12 cellular contexts compared by ENCODE assay signal in the genomic region with DNA sequence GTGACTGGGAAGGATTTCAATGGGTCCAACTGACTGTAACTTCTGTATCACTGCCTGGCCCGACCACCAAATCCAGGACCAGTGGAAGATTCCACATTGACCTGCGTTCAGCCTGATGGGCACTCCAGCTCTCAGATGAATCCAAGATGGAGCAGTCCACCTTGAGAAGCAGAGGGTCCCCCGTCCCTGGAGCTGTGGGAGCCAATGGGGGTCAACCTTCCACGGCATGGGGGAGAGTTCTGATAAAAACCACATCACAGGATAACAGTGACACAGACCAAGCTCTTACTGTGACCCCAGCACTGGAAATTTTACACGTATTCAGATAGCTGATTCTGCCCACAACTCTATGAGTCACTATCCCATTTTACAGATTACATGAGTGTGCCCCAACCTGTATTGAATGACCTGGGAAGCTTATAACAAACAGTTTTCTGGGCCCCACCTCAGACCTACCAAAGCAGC. TPM values are rescaled to one million over a fixed set of nuclear protein-coding genes. Genes with fewer than 3 reads are reported as not detected.
A peak's percentile ranks its signal among the peaks of the same experiment; 100 is the strongest.
DNase-seq lines count a peak whose midpoint lies in the region; ATAC-seq and TF ChIP-seq lines count a peak whose summit lies in the region.
"Had no signal": no experiment of that assay in that cellular context is flagged by ENCODE, and none has a peak within 500 bp of the region (broad histone marks: within the 10 kb centered on the region; RNA-seq: fewer than 3 reads in every experiment).

No MANE protein-coding gene starts in this region.

- no peaks in the 10 kb centered on the region for H3K36me3 Mint-ChIP-seq in activated naive CD8-positive, alpha-beta T cell treated with anti-CD3 and anti-CD28 coated beads for 36 hours
- H3K36me3 Mint-ChIP-seq: naive B cell had no signal

- TF ChIP-seq CTCF in SK-N-SH (IDR thresholded peaks at IDR 0.05): no peak

- POLR2A ChIA-PET in SK-N-SH (lab: Yijun Ruan, JAX): interaction anchor here (1.0 kb wide), 1 partner anchor 9 kb away, joined by 4 read pairs; no protein-coding TSS in a partner anchor

- H3K79me2 ChIP-seq in SK-N-SH (ENCODE audit: insufficient read depth): peaks cover 59% of the 10 kb centered on the region

- DNase-seq in SK-N-SH (no peak), iris pigment epithelial cell (ENCODE audit: low read depth) (peak; percentile 64), AG08395 (ENCODE audit: low spot score) (no peak), occipital lobe (lab: John Stamatoyannopoulos, UW) (no peak)
- DNase-seq in activated naive CD8-positive, alpha-beta T cell treated with anti-CD3 and anti-CD28 coated beads for 36 hours: peak; percentile 55
- DNase-seq: 8988T, naive B cell, NCI-H446, SW 1271 had no signal

- no peaks in the 10 kb centered on the region for H3K9me3 Mint-ChIP-seq in activated naive CD8-positive, alpha-beta T cell treated with anti-CD3 and anti-CD28 coated beads for 36 hours
- H3K9me3 Mint-ChIP-seq: naive B cell had no signal

- H3K4me3 Mint-ChIP-seq in activated naive CD8-positive, alpha-beta T cell treated with anti-CD3 and anti-CD28 coated beads for 36 hours: peak overlapping the region; percentile 11
- H3K4me3 Mint-ChIP-seq: naive B cell had no signal

- no peaks in the 10 kb centered on the region for H3K9me2 ChIP-seq in SK-N-SH

- H3K9ac ChIP-seq in SK-N-SH (no peak overlapping the region), subcutaneous abdominal adipose tissue (ENCODE audit: low read length in 5 of 5) (peak overlapping the region in 3 of 5 donors; percentile 48 to 80 (median 54))

- H3K27ac ChIP-seq in SK-N-SH (ENCODE audit: low read depth in 2 of 2, low read length in 1 of 2): peak overlapping the region in 1 of 2 experiments; percentile 86; a peak in 3 of 4 replicates
- H3K27ac ChIP-seq in subcutaneous abdominal adipose tissue (ENCODE audit: low read depth, low read length): peak overlapping the region; percentile 99

- no peak overlapping the region for H2AFZ ChIP-seq in SK-N-SH (ENCODE audit: low read depth)

- no peak overlapping the region for H3K4me3 ChIP-seq in SK-N-SH (ENCODE audit: low read depth in 2 of 2, low read length in 1 of 2)
- H3K4me3 ChIP-seq in subcutaneous abdominal adipose tissue (ENCODE audit: low read depth in 1 of 5, low read length in 5 of 5): peak overlapping the region in 1 of 5 donors; percentile 13

- no peak for TF ChIP-seq EP300 in SK-N-SH (IDR thresholded peaks at IDR 0.05; ENCODE audit: borderline replicate concordance in 1 of 2, low read depth in 1 of 2, low read length in 1 of 2)

- TF ChIP-seq RAD21 in SK-N-SH (IDR thresholded peaks at IDR 0.05; ENCODE audit: low read length): no peak

- H3K36me3 ChIP-seq in SK-N-SH (replicated peaks in 1 of 2; ENCODE audit: control insufficient read depth in 1 of 2, insufficient read depth in 2 of 2, low read length in 1 of 2) (peaks cover 16% of the 10 kb centered on the region in 2 experiments), subcutaneous abdominal adipose tissue (ENCODE audit: control insufficient read depth in 5 of 5, insufficient read depth in 5 of 5, low read length in 5 of 5) (peaks cover 0 to 67% (median 50%) of the 10 kb centered on the region in 5 donors)

- H3K4me1 ChIP-seq in SK-N-SH (ENCODE audit: control insufficient read depth in 1 of 2, insufficient read depth in 2 of 2, low read depth in 1 of 2, low read length in 1 of 2) (peaks cover 16 to 52% of the 10 kb centered on the region in 2 experiments; a peak in 3 of 4 replicates), subcutaneous abdominal adipose tissue (ENCODE audit: control insufficient read depth in 5 of 5, insufficient read depth in 5 of 5, low read length in 5 of 5) (peaks cover 37 to 88% (median 82%) of the 10 kb centered on the region in 5 donors)

- peaks cover 16% of the 10 kb centered on the region for H3K4me1 Mint-ChIP-seq in activated naive CD8-positive, alpha-beta T cell treated with anti-CD3 and anti-CD28 coated beads for 36 hours
- H3K4me1 Mint-ChIP-seq: naive B cell had no signal

- no peaks in the 10 kb centered on the region for H3K27me3 Mint-ChIP-seq in activated naive CD8-positive, alpha-beta T cell treated with anti-CD3 and anti-CD28 coated beads for 36 hours

- 73% methylated on average over 5 of the region's 5 CpGs for WGBS in SK-N-SH (ENCODE audit: low lambda C conversion rate)

- no peaks in the 10 kb centered on the region for H3K27me3 ChIP-seq in SK-N-SH (ENCODE audit: insufficient read depth)
- no peaks in the 10 kb centered on the region for H3K27me3 ChIP-seq in subcutaneous abdominal adipose tissue (ENCODE audit: control insufficient read depth in 5 of 5, insufficient read depth in 4 of 5, low read length in 5 of 5)

- H3F3A ChIP-seq in SK-N-SH (replicated peaks; ENCODE audit: insufficient read depth): peaks cover 8% of the 10 kb centered on the region

- CTCF ChIA-PET in SK-N-SH (lab: Yijun Ruan, JAX): interaction anchor here (1.9 to 2.2 kb wide), 2 partner anchors 34 kb away, joined by 4 to 7 read pairs; no protein-coding TSS in a partner anchor

- H3K4me2 ChIP-seq in SK-N-SH: peak overlapping the region; percentile 66

- peak overlapping the region; percentile 87 for H3K27ac Mint-ChIP-seq in activated naive CD8-positive, alpha-beta T cell treated with anti-CD3 and anti-CD28 coated beads for 36 hours

- ATAC-seq in SK-N-SH treated with all-trans-retinoic acid at 6 μM for 48 hours (no peak), GM18498 (IDR thresholded peaks at IDR 0.05; ENCODE audit: unreplicated experiment) (no peak)

- H4K20me1 ChIP-seq in SK-N-SH (ENCODE audit: insufficient read depth): peaks cover 19% of the 10 kb centered on the region; the same call in 1 of the 2 replicates

- H3K9me3 ChIP-seq in SK-N-SH (no peaks in the 10 kb centered on the region), subcutaneous abdominal adipose tissue (ENCODE audit: control insufficient read depth in 5 of 5, low read length in 5 of 5) (no peaks in the 10 kb centered on the region)

TF ChIP-seq in SK-N-SH, 30 proteins besides CTCF, POLR2A, EP300 and RAD21 (continues in another document):
- TF ChIP-seq, protein P1, sequence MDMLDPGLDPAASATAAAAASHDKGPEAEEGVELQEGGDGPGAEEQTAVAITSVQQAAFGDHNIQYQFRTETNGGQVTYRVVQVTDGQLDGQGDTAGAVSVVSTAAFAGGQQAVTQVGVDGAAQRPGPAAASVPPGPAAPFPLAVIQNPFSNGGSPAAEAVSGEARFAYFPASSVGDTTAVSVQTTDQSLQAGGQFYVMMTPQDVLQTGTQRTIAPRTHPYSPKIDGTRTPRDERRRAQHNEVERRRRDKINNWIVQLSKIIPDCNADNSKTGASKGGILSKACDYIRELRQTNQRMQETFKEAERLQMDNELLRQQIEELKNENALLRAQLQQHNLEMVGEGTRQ (IDR thresholded peaks at IDR 0.05; ENCODE audit: borderline replicate concordance, low read depth, low read length): no peak
- TF ChIP-seq FOXM1 (IDR thresholded peaks at IDR 0.05; ENCODE audit: low read depth) (no peak), RFX5 (IDR thresholded peaks at IDR 0.05; ENCODE audit: low read length) (no peak), EZH2phosphoT487 (IDR thresholded peaks at IDR 0.05; ENCODE audit: borderline replicate concordance, low read depth) (no peak), ELF1 (IDR thresholded peaks at IDR 0.05) (no peak), JUND (IDR thresholded peaks at IDR 0.05) (no peak), FOXJ3 (CRISPR knock-in tag; IDR thresholded peaks at IDR 0.05) (no peak)
- TF ChIP-seq, protein P2, sequence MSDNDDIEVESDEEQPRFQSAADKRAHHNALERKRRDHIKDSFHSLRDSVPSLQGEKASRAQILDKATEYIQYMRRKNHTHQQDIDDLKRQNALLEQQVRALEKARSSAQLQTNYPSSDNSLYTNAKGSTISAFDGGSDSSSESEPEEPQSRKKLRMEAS (IDR thresholded peaks at IDR 0.05; ENCODE audit: low read depth): no peak

TF ChIP-seq in SK-N-SH treated with all-trans-retinoic acid at 6 μM for 48 hours, 23 proteins besides CTCF, POLR2A, EP300 and RAD21 (continues in another document):
- TF ChIP-seq, protein P3, sequence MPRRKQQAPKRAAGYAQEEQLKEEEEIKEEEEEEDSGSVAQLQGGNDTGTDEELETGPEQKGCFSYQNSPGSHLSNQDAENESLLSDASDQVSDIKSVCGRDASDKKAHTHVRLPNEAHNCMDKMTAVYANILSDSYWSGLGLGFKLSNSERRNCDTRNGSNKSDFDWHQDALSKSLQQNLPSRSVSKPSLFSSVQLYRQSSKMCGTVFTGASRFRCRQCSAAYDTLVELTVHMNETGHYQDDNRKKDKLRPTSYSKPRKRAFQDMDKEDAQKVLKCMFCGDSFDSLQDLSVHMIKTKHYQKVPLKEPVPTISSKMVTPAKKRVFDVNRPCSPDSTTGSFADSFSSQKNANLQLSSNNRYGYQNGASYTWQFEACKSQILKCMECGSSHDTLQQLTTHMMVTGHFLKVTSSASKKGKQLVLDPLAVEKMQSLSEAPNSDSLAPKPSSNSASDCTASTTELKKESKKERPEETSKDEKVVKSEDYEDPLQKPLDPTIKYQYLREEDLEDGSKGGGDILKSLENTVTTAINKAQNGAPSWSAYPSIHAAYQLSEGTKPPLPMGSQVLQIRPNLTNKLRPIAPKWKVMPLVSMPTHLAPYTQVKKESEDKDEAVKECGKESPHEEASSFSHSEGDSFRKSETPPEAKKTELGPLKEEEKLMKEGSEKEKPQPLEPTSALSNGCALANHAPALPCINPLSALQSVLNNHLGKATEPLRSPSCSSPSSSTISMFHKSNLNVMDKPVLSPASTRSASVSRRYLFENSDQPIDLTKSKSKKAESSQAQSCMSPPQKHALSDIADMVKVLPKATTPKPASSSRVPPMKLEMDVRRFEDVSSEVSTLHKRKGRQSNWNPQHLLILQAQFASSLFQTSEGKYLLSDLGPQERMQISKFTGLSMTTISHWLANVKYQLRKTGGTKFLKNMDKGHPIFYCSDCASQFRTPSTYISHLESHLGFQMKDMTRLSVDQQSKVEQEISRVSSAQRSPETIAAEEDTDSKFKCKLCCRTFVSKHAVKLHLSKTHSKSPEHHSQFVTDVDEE (CRISPR knock-in tag; IDR thresholded peaks at IDR 0.05): no peak
- TF ChIP-seq CSDC2 (CRISPR knock-in tag; IDR thresholded peaks at IDR 0.05) (no peak), RARB (CRISPR knock-in tag; IDR thresholded peaks at IDR 0.05) (no peak), GLIS3 (CRISPR knock-in tag; IDR thresholded peaks at IDR 0.05) (no peak)

RNA-seq across cellular contexts. Expression of a gene that starts 11.2 kb away (rescaled TPM):
- polyA plus RNA-seq in SK-N-SH (2012; rRNA removed): 15.8 and 16.2 TPM in 2 replicates
- 10.3 and 13.2 TPM in 2 replicates for polyA plus RNA-seq in SK-N-SH (2012; cell fraction: cytosol; rRNA removed)
- polyA plus RNA-seq in SK-N-SH (2012; cell fraction: nucleus; rRNA removed): 12.8 and 15.3 TPM in 2 replicates
- total RNA-seq in activated naive CD8-positive, alpha-beta T cell treated with anti-CD3 and anti-CD28 coated beads for 36 hours: under 1 TPM; 0.78 to 0.80 TPM
- 6.2 TPM for total RNA-seq in occipital lobe

Comparison
In these comparisons a context has a peak if more than half of its experiments do, and no peak if none do; other contexts are left out.
1. DNase-seq: peak in activated naive CD8-positive, alpha-beta T cell treated with anti-CD3 and anti-CD28 coated beads for 36 hours (single experiment) and iris pigment epithelial cell (single experiment); none in SK-N-SH (single experiment), AG08395 (single experiment) and occipital lobe (single experiment).